Comparison of ENCODE assay signal across 8 cellular contexts in genomic region chr16:88706288-88706964, GRCh38. TPM values are rescaled to one million over a fixed set of nuclear protein-coding genes. Genes with fewer than 3 reads are reported as not detected.
DNase-seq lines count a peak whose midpoint lies in the region; ATAC-seq and TF ChIP-seq lines count a peak whose summit lies in the region.

CTU2 (plus strand) TSS chr16:88706503; CDS start chr16:88706531, 28 bp downstream.
RNF166 (minus strand) TSS chr16:88706408; CDS start chr16:88706325, 83 bp downstream.

- no peak for TF ChIP-seq CTCF in KMS-11 (conservative IDR thresholded peaks at IDR 0.05; ENCODE audit: low read depth, low read length)

- H4K20me1 ChIP-seq in KMS-11 (ENCODE audit: insufficient read depth), result no peaks in the 10 kb centered on the region

- no peaks in the 10 kb centered on the region for H3K36me3 ChIP-seq in KMS-11 (ENCODE audit: insufficient read depth)
- no peaks in the 10 kb centered on the region for H3K36me3 ChIP-seq in neuron (ENCODE audit: insufficient read depth, low read length)

- DNase-seq in DMS79 treated with DMSO at 0.1 percent for 48 hours (lab: John Stamatoyannopoulos, UW) (peak; percentile 21), SK-MEL-5 (ENCODE audit: low read depth, low spot score) (peak; percentile 77), foreskin melanocyte (peak; percentile 70), stromal cell of bone marrow (ENCODE audit: low read depth) (peak; percentile 76)
- peak; percentile 77 to 92 (median 81) for DNase-seq in activated naive CD4-positive, alpha-beta T cell (lab: John Stamatoyannopoulos, UW)

- H3K4me3 ChIP-seq in KMS-11 (IDR thresholded peaks at IDR 0.05; ENCODE audit: insufficient read depth, low read depth, low read length), result peak within 1 kb of the TSS; percentile 61
- H3K4me3 ChIP-seq in neuron (ENCODE audit: low read length), result peak within 1 kb of the TSS; percentile 93

- peak; percentile 46 for ATAC-seq in GM21717 (IDR thresholded peaks at IDR 0.05; ENCODE audit: unreplicated experiment)

- peaks cover 34% of the 10 kb centered on the region for H3K4me1 ChIP-seq in KMS-11 (ENCODE audit: low read depth, poor library complexity, severe bottlenecking)
- peaks cover 21% of the 10 kb centered on the region for H3K4me1 ChIP-seq in neuron (ENCODE audit: insufficient read depth, low read length)

- H3K9me3 ChIP-seq in neuron (ENCODE audit: low read length), result no peaks in the 10 kb centered on the region

- H3K79me2 ChIP-seq in KMS-11 (ENCODE audit: insufficient read depth, low read depth), result peaks cover 42% of the 10 kb centered on the region; the same call in 1 of the 2 replicates

- H3K27ac ChIP-seq in KMS-11, result peak within 1 kb of the TSS; percentile 42

- in situ Hi-C loops in SK-MEL-5 (cut with HindIII; ENCODE audit: low pct_unique_long_range_greater_than_20kb, low sequenced_read_pairs), result no loop called here

- H3K27me3 ChIP-seq in KMS-11 (ENCODE audit: insufficient read depth, low read depth) (no peaks in the 10 kb centered on the region), neuron (ENCODE audit: insufficient read depth, low read length) (no peaks in the 10 kb centered on the region)

- H3K4me2 ChIP-seq in KMS-11, result peak within 1 kb of the TSS; percentile 97

- H2AFZ ChIP-seq in KMS-11 (ENCODE audit: low read depth) (peak within 1 kb of the TSS; percentile 54), neuron (ENCODE audit: low read depth, low read length) (peak within 1 kb of the TSS; percentile 80)

- peak within 1 kb of the TSS; percentile 57 for H3K9ac ChIP-seq in KMS-11

RNA-seq across cellular contexts. Expression of gene CTU2, which starts in this region (rescaled TPM):
- total RNA-seq in SK-MEL-5 (2014; rRNA removed; shearing (Covaris generic)), result 15.1 and 15.5 TPM in 2 replicates
- polyA plus RNA-seq in SK-MEL-5 (2015; cell fraction: cytosol; rRNA removed), result 29.3 and 31.6 TPM in 2 replicates
- 49.2 and 49.5 TPM in 2 replicates for polyA plus RNA-seq in SK-MEL-5 (2015; cell fraction: nucleus; rRNA removed)

RNA-seq across cellular contexts. Expression of gene RNF166, which starts in this region (rescaled TPM):
- total RNA-seq in SK-MEL-5 (2014; rRNA removed; shearing (Covaris generic)), result 9.6 TPM in 2 replicates
- polyA plus RNA-seq in SK-MEL-5 (2015; cell fraction: cytosol; rRNA removed), result 13.7 and 18.5 TPM in 2 replicates
- 46.7 and 48.8 TPM in 2 replicates for polyA plus RNA-seq in SK-MEL-5 (2015; cell fraction: nucleus; rRNA removed)

Comparison
In these comparisons a context has a peak if more than half of its experiments do, and no peak if none do; other contexts are left out.
1. Peak in every context shown above with its lines: DNase-seq, ATAC-seq, H3K4me3 ChIP-seq and H3K27ac ChIP-seq.
2. DNase-seq: peak in every context shown above with its lines; median percentile 81 in activated naive CD4-positive, alpha-beta T cell; 77 in SK-MEL-5; 76 in stromal cell of bone marrow; 70 in foreskin melanocyte; 21 in DMS79 treated with DMSO at 0.1 percent for 48 hours.